3 cellular contexts compared by ENCODE assay signal in the genomic region with DNA sequence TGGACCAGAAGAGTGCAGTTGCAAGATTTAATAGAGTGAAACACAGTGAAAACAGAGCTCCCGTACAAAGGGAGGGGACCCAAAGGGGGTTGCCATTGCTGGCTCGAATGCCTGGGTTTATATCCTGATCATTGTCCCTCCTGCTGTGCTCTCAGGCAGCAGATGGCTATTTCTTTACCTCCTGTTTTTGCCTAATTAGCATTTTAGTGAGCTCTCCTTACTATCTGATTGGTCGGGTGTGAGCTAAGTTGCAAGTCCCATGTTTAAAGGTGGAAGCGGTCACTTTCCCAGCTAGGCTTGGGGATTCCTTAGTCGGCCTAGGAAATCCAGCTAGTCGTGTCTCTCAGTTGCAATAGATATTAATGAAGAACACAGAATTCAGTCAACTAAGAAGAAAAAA. TPM values are rescaled to one million over a fixed set of nuclear protein-coding genes. Genes with fewer than 3 reads are reported as not detected.
"Had no signal": no experiment of that assay in that cellular context is flagged by ENCODE, and none has a peak within 500 bp of the region (broad histone marks: within the 10 kb centered on the region; RNA-seq: fewer than 3 reads in every experiment).

No MANE protein-coding gene starts in this region.

RNA-seq across cellular contexts. Expression of a gene that starts 5.6 kb away (rescaled TPM):
- total RNA-seq: GM23248, H4, HFFc6 had no signal
- polyA plus RNA-seq: GM23248 had no signal
